ENCODE assay signal across 1 cellular context in genomic region chr17:12429125-12429524, GRCh38.
A peak's percentile ranks its signal among the peaks of the same experiment; 100 is the strongest.
TF ChIP-seq lines count a peak whose summit lies in the region.

No MANE protein-coding gene starts in this region.

TF ChIP-seq in GM12878, 131 proteins besides CTCF, POLR2A, EP300 and RAD21 (continued from another document):
- TF ChIP-seq MAX (IDR thresholded peaks at IDR 0.05; ENCODE audit: low read depth, low read length) = peak; percentile 39; the same call in 1 of the 2 replicates
- no peak for TF ChIP-seq KAT2A (conservative IDR thresholded peaks at IDR 0.05; ENCODE audit: control insufficient read depth, low read depth, low read length)
- no peak for TF ChIP-seq JUNB (IDR thresholded peaks at IDR 0.05)
- no peak for TF ChIP-seq IKZF1 (conservative IDR thresholded peaks at IDR 0.05)
- TF ChIP-seq ZNF687 (IDR thresholded peaks at IDR 0.05) = peak; percentile 96
- peak; percentile 70 for TF ChIP-seq CREB1 (IDR thresholded peaks at IDR 0.05; ENCODE audit: low read depth)
- peak; percentile 34; the same call in 1 of the 2 replicates for TF ChIP-seq RUNX3 (IDR thresholded peaks at IDR 0.05; ENCODE audit: low read length)
- TF ChIP-seq NFIC (IDR thresholded peaks at IDR 0.05; ENCODE audit: low read depth, low read length) = peak; percentile 35; the same call in 1 of the 2 replicates
- 0 out of 2 replicates have a peak, but pooled peaks have one; percentile 25 for TF ChIP-seq BCL11A (IDR thresholded peaks at IDR 0.05; ENCODE audit: low read depth, low read length)
- TF ChIP-seq BHLHE40 (IDR thresholded peaks at IDR 0.05; ENCODE audit: borderline replicate concordance in 1 of 2, low read depth in 2 of 2, low read length in 1 of 2) = peak; percentile 63 to 64; a peak in 3 of 4 replicates
- TF ChIP-seq MXI1 (IDR thresholded peaks at IDR 0.05; ENCODE audit: low read depth, low read length) = 0 out of 2 replicates have a peak, but pooled peaks have one; percentile 30
- TF ChIP-seq CREM (IDR thresholded peaks at IDR 0.05; ENCODE audit: low read depth) = 0 out of 2 replicates have a peak, but pooled peaks have one; percentile 37
- no peak for TF ChIP-seq LARP7 (IDR thresholded peaks at IDR 0.05)
- TF ChIP-seq BCL3 (IDR thresholded peaks at IDR 0.05; ENCODE audit: borderline replicate concordance, insufficient read depth, low read depth, low read length, poor library complexity, severe bottlenecking) = no peak
- TF ChIP-seq, protein P1, sequence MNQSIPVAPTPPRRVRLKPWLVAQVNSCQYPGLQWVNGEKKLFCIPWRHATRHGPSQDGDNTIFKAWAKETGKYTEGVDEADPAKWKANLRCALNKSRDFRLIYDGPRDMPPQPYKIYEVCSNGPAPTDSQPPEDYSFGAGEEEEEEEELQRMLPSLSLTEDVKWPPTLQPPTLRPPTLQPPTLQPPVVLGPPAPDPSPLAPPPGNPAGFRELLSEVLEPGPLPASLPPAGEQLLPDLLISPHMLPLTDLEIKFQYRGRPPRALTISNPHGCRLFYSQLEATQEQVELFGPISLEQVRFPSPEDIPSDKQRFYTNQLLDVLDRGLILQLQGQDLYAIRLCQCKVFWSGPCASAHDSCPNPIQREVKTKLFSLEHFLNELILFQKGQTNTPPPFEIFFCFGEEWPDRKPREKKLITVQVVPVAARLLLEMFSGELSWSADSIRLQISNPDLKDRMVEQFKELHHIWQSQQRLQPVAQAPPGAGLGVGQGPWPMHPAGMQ (IDR thresholded peaks at IDR 0.05; ENCODE audit: borderline replicate concordance) = no peak
- peak; percentile 76 for TF ChIP-seq ZNF592 (IDR thresholded peaks at IDR 0.05)
